Comparison of ENCODE assay signal across 29 cellular contexts in the genomic region with DNA sequence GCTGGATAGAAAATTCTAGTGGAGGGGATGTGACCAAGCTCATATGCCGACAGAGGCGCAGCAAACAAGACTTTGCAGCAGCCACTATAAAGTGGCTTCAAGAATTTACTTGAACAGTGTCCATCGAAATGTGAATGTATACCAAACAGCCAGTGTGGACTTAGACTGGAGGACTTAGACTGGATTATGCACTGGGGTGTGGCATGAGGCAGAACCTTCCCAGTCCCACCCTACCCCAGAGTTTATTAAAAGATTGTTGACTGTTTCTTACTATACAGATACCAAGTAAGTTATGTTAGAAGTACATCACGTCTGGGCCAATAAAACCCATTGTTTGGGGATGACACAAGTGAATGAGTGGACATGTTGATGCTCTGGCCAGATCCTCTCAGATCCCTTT.
"Had no signal": no experiment of that assay in that cellular context is flagged by ENCODE, and none has a peak within 500 bp of the region (broad histone marks: within the 10 kb centered on the region; RNA-seq: fewer than 3 reads in every experiment).

No MANE protein-coding gene starts in this region.

- H3K4me3 Mint-ChIP-seq: activated CD4-positive, alpha-beta memory T cell treated with anti-CD3 and anti-CD28 coated beads for 36 hours; activated naive CD4-positive, alpha-beta T cell treated with anti-CD3 and anti-CD28 coated beads for 36 hours; activated naive CD8-positive, alpha-beta T cell treated with anti-CD3 and anti-CD28 coated beads for 36 hours; activated T-helper 1 cell treated with anti-CD3 and anti-CD28 coated beads, Interleukin-12 subunit alpha, Interleukin-12 subunit beta, Interleukin-2, Interleukin-4 antibody, amounts not matched to agents 30 ng/mL and 10 ng/mL and 1 ng/mL, durations not matched to agents 14 hours and 24 hours and 36 hours; nephron; stimulated activated naive CD8-positive, alpha-beta T cell treated with anti-CD3 and anti-CD28 coated beads, Interleukin-15, amount 100 ng/mL, for 72 hours; T-helper 2 cell treated with Interferon-gamma antibody and Interleukin-4, amounts not matched to agents 5 μg/mL and 100 μg/mL, for 36 hours; type B pancreatic cell had no signal

- H3K27ac Mint-ChIP-seq: activated CD4-positive, alpha-beta memory T cell treated with anti-CD3 and anti-CD28 coated beads for 36 hours; activated naive CD4-positive, alpha-beta T cell treated with anti-CD3 and anti-CD28 coated beads for 36 hours; activated naive CD8-positive, alpha-beta T cell treated with anti-CD3 and anti-CD28 coated beads for 36 hours; activated T-helper 1 cell treated with anti-CD3 and anti-CD28 coated beads, Interleukin-12 subunit alpha, Interleukin-12 subunit beta, Interleukin-2, Interleukin-4 antibody, amounts not matched to agents 30 ng/mL and 10 ng/mL and 1 ng/mL, durations not matched to agents 14 hours and 24 hours and 36 hours; stimulated activated naive CD8-positive, alpha-beta T cell treated with anti-CD3 and anti-CD28 coated beads, Interleukin-15, amount 100 ng/mL, for 72 hours; T-helper 2 cell treated with Interferon-gamma antibody and Interleukin-4, amounts not matched to agents 5 μg/mL and 100 μg/mL, for 36 hours; type B pancreatic cell had no signal

- H3K4me3 ChIP-seq: adrenal gland, ascending aorta, esophagus muscularis mucosa, heart right ventricle, left lung, lower lobe of right lung, uterus had no signal

- H3K4me1 Mint-ChIP-seq: activated naive CD8-positive, alpha-beta T cell treated with anti-CD3 and anti-CD28 coated beads for 36 hours; stimulated activated naive CD8-positive, alpha-beta T cell treated with anti-CD3 and anti-CD28 coated beads, Interleukin-15, amount 100 ng/mL, for 72 hours had no signal

- H3K9me3 ChIP-seq: adrenal gland, ascending aorta, esophagus muscularis mucosa, heart right ventricle, left lung, lower lobe of right lung, uterus had no signal

- H3K9me3 Mint-ChIP-seq: activated naive CD4-positive, alpha-beta T cell treated with anti-CD3 and anti-CD28 coated beads for 36 hours; activated T-helper 1 cell treated with anti-CD3 and anti-CD28 coated beads, Interleukin-12 subunit alpha, Interleukin-12 subunit beta, Interleukin-2, Interleukin-4 antibody, amounts not matched to agents 30 ng/mL and 10 ng/mL and 1 ng/mL, durations not matched to agents 14 hours and 24 hours and 36 hours; nephron; T-helper 2 cell treated with Interferon-gamma antibody and Interleukin-4, amounts not matched to agents 5 μg/mL and 100 μg/mL, for 36 hours had no signal

- ATAC-seq: activated CD4-positive, CD25-positive, alpha-beta regulatory T cell treated with anti-CD3 and anti-CD28 coated beads, Interleukin-2, amount 50 U/mL, for 24 hours; heart right ventricle; left lung; lower lobe of right lung; right cardiac atrium; stimulated activated naive CD8-positive, alpha-beta T cell treated with anti-CD3 and anti-CD28 coated beads, Interleukin-15, amount 100 ng/mL, for 72 hours had no signal

- H3K36me3 ChIP-seq: adrenal gland, ascending aorta, brain microvascular endothelial cell, esophagus muscularis mucosa, heart right ventricle, left lung, lower lobe of right lung, uterus had no signal

- H3K27ac ChIP-seq: adrenal gland, ascending aorta, brain microvascular endothelial cell, esophagus muscularis mucosa, heart right ventricle, left lung, lower lobe of right lung, uterus had no signal

- DNase-seq: activated CD4-positive, alpha-beta memory T cell treated with anti-CD3 and anti-CD28 coated beads for 36 hours; activated CD4-positive, alpha-beta T cell treated with anti-CD3 and anti-CD28 coated beads for 48 hours; activated CD8-positive, alpha-beta memory T cell treated with anti-CD3 and anti-CD28 coated beads, Interleukin-2, amount 50 U/mL, for 4 hours; activated effector memory CD4-positive, alpha-beta T cell treated with anti-CD3 and anti-CD28 coated beads, Interleukin-2, amount 50 U/mL, for 16 hours; activated naive CD4-positive, alpha-beta T cell treated with anti-CD3 and anti-CD28 coated beads for 36 hours; activated naive CD8-positive, alpha-beta T cell treated with anti-CD3 and anti-CD28 coated beads for 36 hours; activated T-cell treated with anti-CD3 and anti-CD28 coated beads, Interleukin-2, amount 50 U/mL, for 1 hour; adrenal gland; brain microvascular endothelial cell; caudate nucleus; foreskin melanocyte; heart right ventricle; kidney glomerular epithelial cell; left lung; lower lobe of right lung; posterior cingulate gyrus; right cardiac atrium; stimulated activated CD4-positive, alpha-beta T cell treated with anti-CD3 and anti-CD28 coated beads, Interleukin-4, amount 100 ng/mL, for 1 hour; stimulated activated naive CD8-positive, alpha-beta T cell treated with anti-CD3 and anti-CD28 coated beads, Interleukin-15, amount 100 ng/mL, for 72 hours; substantia nigra; T-helper 1 cell; uterus had no signal

- H3K27me3 Mint-ChIP-seq: activated CD4-positive, alpha-beta memory T cell treated with anti-CD3 and anti-CD28 coated beads for 36 hours; activated naive CD8-positive, alpha-beta T cell treated with anti-CD3 and anti-CD28 coated beads for 36 hours; stimulated activated naive CD8-positive, alpha-beta T cell treated with anti-CD3 and anti-CD28 coated beads, Interleukin-15, amount 100 ng/mL, for 72 hours had no signal

- H3K36me3 Mint-ChIP-seq: activated CD4-positive, alpha-beta memory T cell treated with anti-CD3 and anti-CD28 coated beads for 36 hours; activated naive CD8-positive, alpha-beta T cell treated with anti-CD3 and anti-CD28 coated beads for 36 hours; type B pancreatic cell had no signal

- H3K27me3 ChIP-seq: adrenal gland, ascending aorta, brain microvascular endothelial cell, esophagus muscularis mucosa, left lung, uterus had no signal
